In the genomic region with DNA sequence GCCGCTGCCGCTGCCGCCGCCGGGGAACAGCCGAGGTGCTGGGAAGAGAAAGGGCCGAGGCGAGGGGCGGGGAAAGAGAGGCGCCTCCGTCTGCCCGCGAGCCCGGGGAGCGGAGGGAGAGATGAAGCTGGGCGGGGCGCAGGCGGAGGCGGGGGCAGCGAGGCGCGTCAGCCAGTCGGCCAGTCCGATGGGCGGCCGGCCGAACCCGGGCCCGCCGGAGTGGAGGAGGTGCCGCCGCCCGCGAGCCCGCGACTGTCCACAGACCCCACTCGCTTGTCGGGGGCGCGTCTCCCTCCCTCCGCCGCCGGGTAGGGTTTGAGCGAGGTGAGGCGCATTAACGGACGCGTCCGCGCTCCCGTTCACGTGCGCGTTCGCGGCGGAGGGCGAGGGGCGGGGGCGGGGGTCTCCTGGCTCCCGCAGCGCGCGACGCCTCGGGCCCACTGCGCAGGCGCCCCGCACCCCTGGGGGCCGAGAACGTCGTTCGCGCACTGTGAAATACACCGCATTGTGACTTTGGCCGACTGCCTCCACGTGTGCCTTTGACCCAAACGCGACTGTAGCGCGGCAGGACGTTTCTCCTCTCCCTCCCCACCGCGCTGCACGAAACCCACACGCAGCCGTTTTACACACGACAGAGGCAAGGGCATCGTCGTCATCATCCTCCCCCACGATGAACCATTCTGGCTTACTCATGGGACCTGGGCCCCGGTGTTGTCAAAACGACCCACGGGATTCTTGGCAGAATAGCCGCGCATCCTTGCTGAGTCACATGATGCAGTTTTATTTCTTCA, we compare ENCODE assay signal across 8 cellular contexts. TPM values are rescaled to one million over a fixed set of nuclear protein-coding genes. Genes with fewer than 3 reads are reported as not detected.
DNase-seq lines count a peak whose midpoint lies in the region; ATAC-seq and TF ChIP-seq lines count a peak whose summit lies in the region.

A gene (minus strand): TSS at position 92 of the 791 bp plus-strand sequence. CDS start 148 bp downstream, outside the sequence.

- no peak within 1 kb of the TSS for H3K27ac ChIP-seq in CD4-positive, alpha-beta memory T cell (ENCODE audit: low read depth, low read length)
- H3K27ac ChIP-seq in skeletal muscle tissue (ENCODE audit: low read depth, low read length), result no peak within 1 kb of the TSS

- peaks cover 0 to 7% (median 1%) of the 10 kb centered on the region in 8 donors for H3K9me3 Mint-ChIP-seq in CD4-positive, alpha-beta memory T cell
- H3K9me3 Mint-ChIP-seq in HFFc6, result no peaks in the 10 kb centered on the region

- no peak within 1 kb of the TSS for H3K9ac ChIP-seq in skeletal muscle tissue (ENCODE audit: low read depth in 1 of 3, low read length in 3 of 3)

- TF ChIP-seq CTCF in HFFc6 (IDR thresholded peaks at IDR 0.05), result no peak
- no peak for TF ChIP-seq CTCF in astrocyte of the cerebellum (IDR thresholded peaks at IDR 0.05; ENCODE audit: low read depth, low read length, missing control alignments)

- H3K4me3 ChIP-seq in CD4-positive, alpha-beta memory T cell (ENCODE audit: low read length in 2 of 2), result peak within 1 kb of the TSS in 1 of 2 donors; percentile 32
- H3K4me3 ChIP-seq in astrocyte of the cerebellum (ENCODE audit: low read depth, low read length) (peak within 1 kb of the TSS; percentile 50), iPS-11a (ENCODE audit: low read depth, low read length) (peak within 1 kb of the TSS; percentile 65), skeletal muscle tissue (ENCODE audit: low read length in 3 of 3) (peak within 1 kb of the TSS; percentile 48 to 58 (median 52))

- peak within 1 kb of the TSS in 5 of 7 donors; percentile 29 to 83 (median 56) for H3K27ac Mint-ChIP-seq in CD4-positive, alpha-beta memory T cell
- peak within 1 kb of the TSS; percentile 79 for H3K27ac Mint-ChIP-seq in HFFc6

- H3K4me3 Mint-ChIP-seq in CD4-positive, alpha-beta memory T cell, result peak within 1 kb of the TSS; percentile 82 to 94 (median 88)
- peak within 1 kb of the TSS; percentile 86 for H3K4me3 Mint-ChIP-seq in HFFc6

- no peaks in the 10 kb centered on the region for H3K36me3 ChIP-seq in CD4-positive, alpha-beta memory T cell (ENCODE audit: insufficient read depth, low read length)
- H3K36me3 ChIP-seq in skeletal muscle tissue (ENCODE audit: control insufficient read depth in 3 of 3, insufficient read depth in 3 of 3, low read length in 3 of 3), result no peaks in the 10 kb centered on the region

- in situ Hi-C loops in astrocyte of the cerebellum (cut with HindIII; ENCODE audit: low sequenced_read_pairs), result no loop called here

- POLR2A ChIA-PET in CD4-positive, alpha-beta memory T cell (lab: Charles Lee; ENCODE audit: partially characterized antibody), result no interaction called here

- CTCF ChIA-PET in CD4-positive, alpha-beta memory T cell (lab: Charles Lee; ENCODE audit: partially characterized antibody), result no interaction called here

- no peaks in the 10 kb centered on the region for H3K4me1 ChIP-seq in CD4-positive, alpha-beta memory T cell (ENCODE audit: insufficient read depth, low read length)
- H3K4me1 ChIP-seq in skeletal muscle tissue (ENCODE audit: control insufficient read depth in 3 of 3, insufficient read depth in 3 of 3, low read length in 3 of 3), result peaks cover 0 to 2% (median 0%) of the 10 kb centered on the region in 3 donors

- H3K4me1 Mint-ChIP-seq in CD4-positive, alpha-beta memory T cell, result peaks cover 0 to 13% (median 2%) of the 10 kb centered on the region in 4 donors
- H3K4me1 Mint-ChIP-seq in HFFc6 (ENCODE audit: low read depth), result peaks cover 15% of the 10 kb centered on the region

- no peaks in the 10 kb centered on the region for H3K27me3 ChIP-seq in CD4-positive, alpha-beta memory T cell (ENCODE audit: insufficient read depth, low read length)
- H3K27me3 ChIP-seq in skeletal muscle tissue (ENCODE audit: control insufficient read depth in 3 of 3, insufficient read depth in 3 of 3, low read length in 3 of 3), result peaks cover 0 to 14% (median 0%) of the 10 kb centered on the region in 3 donors

- H3K9me3 ChIP-seq in CD4-positive, alpha-beta memory T cell (ENCODE audit: control insufficient read depth in 1 of 2, low read length in 2 of 2), result no peaks in the 10 kb centered on the region
- no peaks in the 10 kb centered on the region for H3K9me3 ChIP-seq in skeletal muscle tissue (ENCODE audit: control insufficient read depth in 3 of 3, low read length in 3 of 3)

- intact Hi-C loops in CD4-positive, alpha-beta memory T cell (cut with micrococcal nuclease), result no loop called here

- H3K36me3 Mint-ChIP-seq in CD4-positive, alpha-beta memory T cell, result no peaks in the 10 kb centered on the region
- H3K36me3 Mint-ChIP-seq in HFFc6 (ENCODE audit: low read depth), result no peaks in the 10 kb centered on the region

- ATAC-seq in GM21576 (IDR thresholded peaks at IDR 0.05; ENCODE audit: unreplicated experiment) (no peak), HG03139 (IDR thresholded peaks at IDR 0.05; ENCODE audit: unreplicated experiment) (no peak)

- peaks cover 4 to 13% of the 10 kb centered on the region in 2 donors for H3K27me3 Mint-ChIP-seq in CD4-positive, alpha-beta memory T cell
- peaks cover 4% of the 10 kb centered on the region for H3K27me3 Mint-ChIP-seq in HFFc6 (ENCODE audit: insufficient read depth)

- peak; percentile 9 to 50 (median 16) for DNase-seq in CD4-positive, alpha-beta memory T cell
- DNase-seq in HFFc6 (peak; percentile 31), SK-N-DZ (ENCODE audit: low spot score) (peak; percentile 83), astrocyte of the cerebellum (ENCODE audit: low read depth) (peak; percentile 22)

RNA-seq across cellular contexts. Expression of the gene that starts here (rescaled TPM):
- under 1 TPM; 0.80 to 0.84 TPM for total RNA-seq in CD4-positive, alpha-beta memory T cell
- 1 to 10 TPM in 1 of 2 donors, under 1 TPM in 1; 0.39 to 1.0 TPM for polyA plus RNA-seq in CD4-positive, alpha-beta memory T cell
- total RNA-seq in HFFc6 (2021; fragmentation: NEBNext Ultra II Directional; extraction: Animal tissue kit (Norgen Biotek cat#: 25700)), result 1 to 10 TPM; 4.5 to 7.3 (median 6.2) TPM
- polyA plus RNA-seq in SK-N-DZ (2014; cell fraction: cytosol; rRNA removed), result 73.2 and 73.7 TPM in 2 replicates
- polyA plus RNA-seq in SK-N-DZ (2014; cell fraction: nucleus; rRNA removed), result 33.4 and 34.2 TPM in 2 replicates
- 3.7 TPM for total RNA-seq in skeletal muscle tissue

Comparison
In these comparisons a context has a peak if more than half of its experiments do, and no peak if none do; other contexts are left out.
1. DNase-seq: peak in every context shown above with its lines; median percentile 83 in SK-N-DZ; 31 in HFFc6; 22 in astrocyte of the cerebellum; 16 in CD4-positive, alpha-beta memory T cell.